ENCODE assay signal across 30 cellular contexts in the genomic region with DNA sequence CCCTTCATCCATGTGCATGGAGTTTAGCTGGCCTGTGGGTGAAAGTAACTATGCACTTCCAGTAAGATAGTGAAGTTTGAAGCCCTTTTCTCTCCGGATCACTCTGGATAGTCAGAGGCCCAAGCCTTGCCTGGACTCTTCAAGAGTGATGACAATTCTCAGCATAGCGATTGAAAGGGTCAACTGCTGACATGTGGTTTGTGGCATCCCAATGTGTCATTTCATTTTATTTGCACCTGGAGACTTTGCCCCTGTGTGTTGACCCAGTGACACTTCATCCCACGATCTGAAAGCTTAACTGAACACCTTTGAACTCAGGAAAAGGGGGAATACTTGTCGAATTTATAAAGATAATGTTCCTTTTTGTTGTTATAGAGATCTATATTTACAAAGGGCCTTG.
"Had no signal": no experiment of that assay in that cellular context is flagged by ENCODE, and none has a peak within 500 bp of the region (broad histone marks: within the 10 kb centered on the region; RNA-seq: fewer than 3 reads in every experiment).

No MANE protein-coding gene starts in this region.

- H3K27me3 ChIP-seq: brain microvascular endothelial cell, MG63 had no signal

- ATAC-seq: activated CD8-positive, alpha-beta memory T cell treated with anti-CD3 and anti-CD28 coated beads, Interleukin-2, amount 10 ng/mL, durations not matched to agents 7 days and 5 days had no signal

- H3K27ac Mint-ChIP-seq: activated CD4-positive, alpha-beta memory T cell treated with anti-CD3 and anti-CD28 coated beads, Interleukin-2, amount 10 ng/mL, durations not matched to agents 7 days and 5 days; activated CD8-positive, alpha-beta memory T cell treated with anti-CD3 and anti-CD28 coated beads, Interleukin-2, amount 10 ng/mL, durations not matched to agents 7 days and 5 days; activated naive CD8-positive, alpha-beta T cell treated with anti-CD3 and anti-CD28 coated beads for 36 hours had no signal

- H3K27me3 Mint-ChIP-seq: activated CD8-positive, alpha-beta memory T cell treated with anti-CD3 and anti-CD28 coated beads, Interleukin-2, amount 10 ng/mL, durations not matched to agents 7 days and 5 days had no signal

- H3K36me3 ChIP-seq: brain microvascular endothelial cell, MG63, WERI-Rb-1 had no signal

- H3K36me3 Mint-ChIP-seq: activated naive CD8-positive, alpha-beta T cell treated with anti-CD3 and anti-CD28 coated beads for 36 hours had no signal

- H3K27ac ChIP-seq: brain microvascular endothelial cell, WERI-Rb-1 had no signal

- H3K4me3 Mint-ChIP-seq: activated CD4-positive, alpha-beta memory T cell treated with anti-CD3 and anti-CD28 coated beads, Interleukin-2, amount 10 ng/mL, durations not matched to agents 7 days and 5 days; activated CD8-positive, alpha-beta memory T cell treated with anti-CD3 and anti-CD28 coated beads, Interleukin-2, amount 10 ng/mL, durations not matched to agents 7 days and 5 days; activated naive CD8-positive, alpha-beta T cell treated with anti-CD3 and anti-CD28 coated beads for 36 hours had no signal

- H3K4me3 ChIP-seq: MG63 had no signal

- DNase-seq: activated CD4-positive, alpha-beta memory T cell treated with anti-CD3 and anti-CD28 coated beads, Interleukin-2, amount 10 ng/mL, durations not matched to agents 7 days and 5 days; activated CD4-positive, alpha-beta T cell treated with anti-CD3 and anti-CD28 coated beads for 1 hour; activated CD4-positive, alpha-beta T cell treated with anti-CD3 and anti-CD28 coated beads for 48 hours; activated CD4-positive, CD25-positive, alpha-beta regulatory T cell; activated CD8-positive, alpha-beta memory T cell treated with anti-CD3 and anti-CD28 coated beads for 24 hours; activated CD8-positive, alpha-beta memory T cell treated with anti-CD3 and anti-CD28 coated beads, Interleukin-2, amount 10 ng/mL, durations not matched to agents 7 days and 5 days; activated CD8-positive, alpha-beta memory T cell treated with anti-CD3 and anti-CD28 coated beads, Interleukin-2, amount 50 U/mL, for 48 hours; activated effector memory CD4-positive, alpha-beta T cell treated with Interleukin-2 at 50 U/mL for 16 hours; activated naive CD4-positive, alpha-beta T cell treated with anti-CD3 and anti-CD28 coated beads, Interleukin-2, amount 50 U/mL, for 16 hours; activated naive CD8-positive, alpha-beta T cell treated with anti-CD3 and anti-CD28 coated beads for 36 hours; activated T-cell treated with anti-CD3 and anti-CD28 coated beads, Interleukin-2, amount 50 U/mL, for 48 hours; amniotic stem cell; aorta; brain microvascular endothelial cell; central memory CD4-positive, alpha-beta T cell; Karpas-422; MG63; NCI-H1048; NCI-H1105 treated with DMSO at 0.1 percent for 48 hours; NCI-H1436; NCI-H1694; NCI-H1930; NCI-H2081 treated with DMSO at 0.1 percent for 48 hours; NCI-H345; NCI-H524 treated with DMSO at 0.1 percent for 48 hours; NK-92 treated with Interleukin-12 subunit alpha and Interleukin-12 subunit beta, amount 100 ng/mL, for 24 hours; Right ventricle myocardium superior; SW 1271; T1000; WERI-Rb-1 had no signal
